Comparison of ENCODE assay signal across 8 cellular contexts in genomic region chr5:103139264-103139865, GRCh38. TPM values are rescaled to one million over a fixed set of nuclear protein-coding genes. Genes with fewer than 3 reads are reported as not detected.
DNase-seq lines count a peak whose midpoint lies in the region; ATAC-seq and TF ChIP-seq lines count a peak whose summit lies in the region.

No MANE protein-coding gene starts in this region.

- no peaks in the 10 kb centered on the region for H3K27me3 ChIP-seq in CD8-positive, alpha-beta T cell (ENCODE audit: insufficient read depth, low read length)

- H3K4me3 Mint-ChIP-seq in CD8-positive, alpha-beta T cell = no peak overlapping the region
- H3K4me3 Mint-ChIP-seq in activated CD4-positive, alpha-beta memory T cell treated with anti-CD3 and anti-CD28 coated beads for 36 hours = no peak overlapping the region
- H3K4me3 Mint-ChIP-seq in memory B cell = no peak overlapping the region

- peak; percentile 98 for ATAC-seq in CD8-positive, alpha-beta T cell
- ATAC-seq in GM19463 (IDR thresholded peaks at IDR 0.05; ENCODE audit: unreplicated experiment) (peak; percentile 100), HG03521 (IDR thresholded peaks at IDR 0.05; ENCODE audit: unreplicated experiment) (peak; percentile 97), memory B cell (ENCODE audit: low read depth) (peak; percentile 91)

- no peaks in the 10 kb centered on the region for H3K9me3 ChIP-seq in CD8-positive, alpha-beta T cell (ENCODE audit: low read length)

- no peak overlapping the region for H3K27ac ChIP-seq in CD8-positive, alpha-beta T cell (ENCODE audit: low read depth, low read length)

- no peaks in the 10 kb centered on the region for H3K4me1 ChIP-seq in CD8-positive, alpha-beta T cell (ENCODE audit: insufficient read depth, low read length)

- H3K4me1 Mint-ChIP-seq in CD8-positive, alpha-beta T cell (ENCODE audit: low read depth) = peaks cover 2% of the 10 kb centered on the region
- peaks cover 5% of the 10 kb centered on the region for H3K4me1 Mint-ChIP-seq in activated CD4-positive, alpha-beta memory T cell treated with anti-CD3 and anti-CD28 coated beads for 36 hours (ENCODE audit: low read depth)
- H3K4me1 Mint-ChIP-seq in memory B cell = no peaks in the 10 kb centered on the region

- H3K4me3 ChIP-seq in CD8-positive, alpha-beta T cell (ENCODE audit: low read depth, low read length) = no peak overlapping the region

- H3K36me3 ChIP-seq in CD8-positive, alpha-beta T cell (ENCODE audit: insufficient read depth, low read length) = no peaks in the 10 kb centered on the region

- no peak overlapping the region for H3K27ac Mint-ChIP-seq in CD8-positive, alpha-beta T cell
- no peak overlapping the region for H3K27ac Mint-ChIP-seq in activated CD4-positive, alpha-beta memory T cell treated with anti-CD3 and anti-CD28 coated beads for 36 hours
- no peak overlapping the region for H3K27ac Mint-ChIP-seq in memory B cell

- H3K36me3 Mint-ChIP-seq in CD8-positive, alpha-beta T cell = peaks cover 40% of the 10 kb centered on the region
- peaks cover 22% of the 10 kb centered on the region for H3K36me3 Mint-ChIP-seq in activated CD4-positive, alpha-beta memory T cell treated with anti-CD3 and anti-CD28 coated beads for 36 hours
- peaks cover 9% of the 10 kb centered on the region for H3K36me3 Mint-ChIP-seq in memory B cell

- H3K9me3 Mint-ChIP-seq in CD8-positive, alpha-beta T cell = no peaks in the 10 kb centered on the region
- H3K9me3 Mint-ChIP-seq in activated CD4-positive, alpha-beta memory T cell treated with anti-CD3 and anti-CD28 coated beads for 36 hours = no peaks in the 10 kb centered on the region
- no peaks in the 10 kb centered on the region for H3K9me3 Mint-ChIP-seq in memory B cell

- intact Hi-C loops in CD8-positive, alpha-beta T cell (cut with DNase I, micrococcal nuclease) = loop anchor here (1.0 to 5.0 kb wide), 13 partner anchors 19 to 603 kb away; partner anchors contain the start of genes GIN1 (in 1 of the 2) and PPIP5K2 (in 1 of the 2)
- intact Hi-C loops in activated CD4-positive, alpha-beta memory T cell treated with anti-CD3 and anti-CD28 coated beads for 36 hours (cut with micrococcal nuclease) = loop anchor here (1.0 to 2.0 kb wide), 7 partner anchors 19 to 603 kb away; partner anchors contain the start of genes GIN1 and PPIP5K2

- TF ChIP-seq CTCF in CD8-positive, alpha-beta T cell (IDR thresholded peaks at IDR 0.05) = peak; percentile 94

- H3K27me3 Mint-ChIP-seq in CD8-positive, alpha-beta T cell (ENCODE audit: low read depth) = no peaks in the 10 kb centered on the region
- H3K27me3 Mint-ChIP-seq in activated CD4-positive, alpha-beta memory T cell treated with anti-CD3 and anti-CD28 coated beads for 36 hours = no peaks in the 10 kb centered on the region
- H3K27me3 Mint-ChIP-seq in memory B cell = no peaks in the 10 kb centered on the region

- CTCF ChIA-PET in CD8-positive, alpha-beta T cell (lab: Charles Lee) = interaction anchor here (0.6 to 3.9 kb wide), 30 partner anchors 9 to 603 kb away, joined by 3 to 40 read pairs (median 4); partner anchors contain the start of genes GIN1 and PPIP5K2
- CTCF ChIA-PET in activated CD4-positive, alpha-beta memory T cell treated with anti-CD3 and anti-CD28 coated beads for 36 hours (lab: Charles Lee) = interaction anchor here (0.6 to 3.4 kb wide), 27 partner anchors 9 to 603 kb away, joined by 3 to 27 read pairs (median 3); partner anchors contain the start of genes GIN1 and PPIP5K2

- POLR2A ChIA-PET in CD8-positive, alpha-beta T cell (lab: Charles Lee) = interaction anchor here (1.9 kb wide), 1 partner anchor 19 kb away, joined by 4 read pairs; the partner anchor contains the start of genes GIN1 and PPIP5K2
- POLR2A ChIA-PET in activated CD4-positive, alpha-beta memory T cell treated with anti-CD3 and anti-CD28 coated beads for 36 hours (lab: Charles Lee) = no interaction called here

- peak; percentile 60 to 88 (median 81) for DNase-seq in CD8-positive, alpha-beta T cell
- DNase-seq in NCI-H82 treated with DMSO at 0.1 percent for 48 hours (lab: John Stamatoyannopoulos, UW; ENCODE audit: unreplicated experiment) (peak; percentile 27), memory B cell (ENCODE audit: low spot score in 2 of 2) (peak; percentile 76 to 82)
- peak; percentile 85 for DNase-seq in activated CD4-positive, alpha-beta memory T cell treated with anti-CD3 and anti-CD28 coated beads for 36 hours
- peak; percentile 76 for DNase-seq in effector CD8-positive, alpha-beta T cell (lab: John Stamatoyannopoulos, UW)
- peak; percentile 38 to 61 for DNase-seq in stimulated activated CD8-positive, alpha-beta memory T cell treated with anti-CD3 and anti-CD28 coated beads, Interleukin-2, amount 100 ng/mL, for 48 hours (ENCODE audit: low read depth in 2 of 2)

RNA-seq across cellular contexts. Expression of gene PPIP5K2, which starts 19.3 kb away (rescaled TPM):
- 10 to 100 TPM; 43.4 to 51.1 TPM for total RNA-seq in CD8-positive, alpha-beta T cell
- 10 to 100 TPM; 40.6 to 44.4 TPM for total RNA-seq in activated CD4-positive, alpha-beta memory T cell treated with anti-CD3 and anti-CD28 coated beads for 36 hours

RNA-seq across cellular contexts. Expression of gene GIN1, which starts 19.4 kb away (rescaled TPM):
- 1 to 10 TPM; 1.5 to 1.6 TPM for total RNA-seq in CD8-positive, alpha-beta T cell
- 10 to 100 TPM in 1 of 2 experiments, 1 to 10 TPM in 1; 9.7 to 10.7 TPM for total RNA-seq in activated CD4-positive, alpha-beta memory T cell treated with anti-CD3 and anti-CD28 coated beads for 36 hours

Comparison
In these comparisons a context has a peak if more than half of its experiments do, and no peak if none do; other contexts are left out.
1. DNase-seq: peak in every context shown above with its lines; median percentile 85 in activated CD4-positive, alpha-beta memory T cell treated with anti-CD3 and anti-CD28 coated beads for 36 hours; 81 in CD8-positive, alpha-beta T cell; 79 in memory B cell; 76 in effector CD8-positive, alpha-beta T cell; 50 in stimulated activated CD8-positive, alpha-beta memory T cell treated with anti-CD3 and anti-CD28 coated beads, Interleukin-2, amount 100 ng/mL, for 48 hours; 27 in NCI-H82 treated with DMSO at 0.1 percent for 48 hours.
2. RNA of gene GIN1, which starts 19.4 kb away (total RNA-seq): 9.7 to 10.7 TPM in activated CD4-positive, alpha-beta memory T cell treated with anti-CD3 and anti-CD28 coated beads for 36 hours; 1.5 to 1.6 TPM in CD8-positive, alpha-beta T cell; every median in the first group is over 4 times any median in the second.
3. Peak in every context shown above with its lines, with median percentiles within 50 percentile points of each other: ATAC-seq.